In genomic region chr2:102975996-102976636, GRCh38 we compare ENCODE assay signal across 8 cellular contexts.
DNase-seq lines count a peak whose midpoint lies in the region; ATAC-seq and TF ChIP-seq lines count a peak whose summit lies in the region.

No MANE protein-coding gene starts in this region.

- intact Hi-C loops in activated CD4-positive, alpha-beta memory T cell treated with anti-CD3 and anti-CD28 coated beads for 36 hours (cut with micrococcal nuclease) = no loop called here

- POLR2A ChIA-PET in activated CD4-positive, alpha-beta memory T cell treated with anti-CD3 and anti-CD28 coated beads for 36 hours (lab: Charles Lee) = no interaction called here

- H3K4me3 Mint-ChIP-seq in activated CD4-positive, alpha-beta memory T cell treated with anti-CD3 and anti-CD28 coated beads for 36 hours = no peak overlapping the region

- peak; percentile 59 for DNase-seq in D341Med (ENCODE audit: low spot score)
- DNase-seq in GM20000 (ENCODE audit: low spot score) = peak; percentile 16
- peak; percentile 28 for DNase-seq in NCI-H128 (lab: John Stamatoyannopoulos, UW; ENCODE audit: unreplicated experiment)
- DNase-seq in anterior cingulate cortex (lab: John Stamatoyannopoulos, UW) = peak in 51 of 58 donors; percentile 2 to 79 (median 17)
- DNase-seq in left lobe of liver (ENCODE audit: low spot score) = no peak
- no peak for DNase-seq in activated CD4-positive, alpha-beta memory T cell treated with anti-CD3 and anti-CD28 coated beads for 36 hours
- no peak for DNase-seq in mucosa of gallbladder (ENCODE audit: low spot score)
- DNase-seq in activated CD8-positive, alpha-beta memory T cell treated with anti-CD3 and anti-CD28 coated beads, Interleukin-2, amount 50 U/mL, for 48 hours = no peak

- H3K27me3 Mint-ChIP-seq in activated CD4-positive, alpha-beta memory T cell treated with anti-CD3 and anti-CD28 coated beads for 36 hours = no peaks in the 10 kb centered on the region

- H3K4me1 Mint-ChIP-seq in activated CD4-positive, alpha-beta memory T cell treated with anti-CD3 and anti-CD28 coated beads for 36 hours (ENCODE audit: low read depth) = no peaks in the 10 kb centered on the region

- TF ChIP-seq CTCF in GM20000 (IDR thresholded peaks at IDR 0.05; ENCODE audit: extremely low read depth, missing control alignments) = no peak

- H3K9me3 Mint-ChIP-seq in activated CD4-positive, alpha-beta memory T cell treated with anti-CD3 and anti-CD28 coated beads for 36 hours = no peaks in the 10 kb centered on the region

- CTCF ChIA-PET in activated CD4-positive, alpha-beta memory T cell treated with anti-CD3 and anti-CD28 coated beads for 36 hours (lab: Charles Lee) = no interaction called here

- ATAC-seq in left lobe of liver = peak; percentile 64

- no peak overlapping the region for H3K27ac Mint-ChIP-seq in activated CD4-positive, alpha-beta memory T cell treated with anti-CD3 and anti-CD28 coated beads for 36 hours

- H3K36me3 Mint-ChIP-seq in activated CD4-positive, alpha-beta memory T cell treated with anti-CD3 and anti-CD28 coated beads for 36 hours = no peaks in the 10 kb centered on the region

Comparison
In these comparisons a context has a peak if more than half of its experiments do, and no peak if none do; other contexts are left out.
1. DNase-seq: peak in D341Med (single experiment), GM20000 (single experiment), NCI-H128 (single experiment) and anterior cingulate cortex (51 of 58); none in left lobe of liver (single experiment), activated CD4-positive, alpha-beta memory T cell treated with anti-CD3 and anti-CD28 coated beads for 36 hours (single experiment), mucosa of gallbladder (single experiment) and activated CD8-positive, alpha-beta memory T cell treated with anti-CD3 and anti-CD28 coated beads, Interleukin-2, amount 50 U/mL, for 48 hours (single experiment).